22 cellular contexts compared by ENCODE assay signal in the genomic region with DNA sequence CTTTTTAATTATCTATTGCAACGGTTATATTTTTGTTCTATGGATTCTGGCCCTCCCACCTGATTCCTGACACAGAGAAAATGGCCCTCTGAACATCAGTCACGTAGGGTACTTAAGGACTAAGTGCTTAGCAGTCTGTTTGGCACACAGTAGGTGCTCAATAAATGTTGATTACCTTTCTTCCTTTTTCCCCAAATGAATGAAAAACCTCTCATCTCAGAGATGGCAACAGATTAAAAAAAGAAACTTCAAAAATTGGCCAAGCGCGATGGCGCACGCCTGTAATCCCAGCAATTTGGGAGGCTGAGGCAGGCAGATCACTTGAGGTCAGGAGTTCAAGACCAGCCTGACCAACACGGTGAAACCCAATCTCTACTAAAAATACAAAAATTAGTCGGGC. TPM values are rescaled to one million over a fixed set of nuclear protein-coding genes. Genes with fewer than 3 reads are reported as not detected.
DNase-seq lines count a peak whose midpoint lies in the region; ATAC-seq and TF ChIP-seq lines count a peak whose summit lies in the region.
"Had no signal": no experiment of that assay in that cellular context is flagged by ENCODE, and none has a peak within 500 bp of the region (broad histone marks: within the 10 kb centered on the region; RNA-seq: fewer than 3 reads in every experiment).

No MANE protein-coding gene starts in this region.

- CTCF ChIA-PET in SK-N-SH (lab: Yijun Ruan, JAX), result interaction anchor here (0.6 kb wide), 1 partner anchor 41 kb away, joined by 3 read pairs; no protein-coding TSS in a partner anchor

- H3K9me3 ChIP-seq in SK-N-SH, result no peaks in the 10 kb centered on the region
- H3K9me3 ChIP-seq in SJSA1 (replicated peaks), result no peaks in the 10 kb centered on the region
- H3K9me3 ChIP-seq in lower lobe of right lung, result no peaks in the 10 kb centered on the region
- H3K9me3 ChIP-seq: tibial artery had no signal

- H3K9me2 ChIP-seq in SK-N-SH, result no peaks in the 10 kb centered on the region

- TF ChIP-seq CTCF in SK-N-SH (IDR thresholded peaks at IDR 0.05), result no peak
- no peak for TF ChIP-seq CTCF in CD14-positive monocyte (IDR thresholded peaks at IDR 0.05)
- TF ChIP-seq CTCF in chondrocyte (IDR thresholded peaks at IDR 0.05), result no peak
- TF ChIP-seq CTCF in lower lobe of right lung (IDR thresholded peaks at IDR 0.05), result no peak

- peak overlapping the region; percentile 47 for H3K4me2 ChIP-seq in SK-N-SH

- H3K9me3 Mint-ChIP-seq in CD14-positive monocyte (no peaks in the 10 kb centered on the region), chondrocyte (ENCODE audit: low read depth) (no peaks in the 10 kb centered on the region)
- H3K9me3 Mint-ChIP-seq: activated naive CD8-positive, alpha-beta T cell treated with anti-CD3 and anti-CD28 coated beads, Interleukin-2, amount 10 ng/mL, durations not matched to agents 7 days and 5 days had no signal

- peaks cover 94% of the 10 kb centered on the region for H3K79me2 ChIP-seq in SK-N-SH (ENCODE audit: insufficient read depth)

- no peak for ATAC-seq in SK-N-SH treated with all-trans-retinoic acid at 6 μM for 48 hours
- ATAC-seq in lower lobe of right lung, result no peak

- no peak for TF ChIP-seq RAD21 in SK-N-SH (IDR thresholded peaks at IDR 0.05; ENCODE audit: low read length)

- no peak for DNase-seq in SK-N-SH
- DNase-seq in CD14-positive monocyte (ENCODE audit: low spot score), result no peak
- DNase-seq in SJSA1 (ENCODE audit: low read depth in 1 of 2, low spot score in 2 of 2), result no peak
- DNase-seq in chondrocyte (ENCODE audit: low spot score), result no peak
- DNase-seq in lower lobe of right lung, result no peak
- no peak for DNase-seq in retina
- DNase-seq in AG08396 (ENCODE audit: low spot score), result no peak
- DNase-seq: activated CD8-positive, alpha-beta memory T cell treated with anti-CD3 and anti-CD28 coated beads for 24 hours; activated naive CD8-positive, alpha-beta T cell treated with anti-CD3 and anti-CD28 coated beads, Interleukin-2, amount 10 ng/mL, durations not matched to agents 7 days and 5 days; NCI-H1092 treated with DMSO at 0.1 percent for 48 hours; NCI-H2029; NCI-H226; NCI-H748 treated with DMSO at 0.1 percent for 48 hours; SHP77 treated with DMSO at 0.1 percent for 48 hours; stimulated activated CD4-positive, alpha-beta T cell treated with anti-CD3 and anti-CD28 coated beads, Interleukin-4, amount 100 ng/mL, for 24 hours; stimulated activated naive CD8-positive, alpha-beta T cell treated with anti-CD3 and anti-CD28 coated beads, Interleukin-15, Interleukin-2, amounts not matched to agents 100 U/mL and 50 U/mL, for 24 hours; tibial artery had no signal

- H3K9ac ChIP-seq in SK-N-SH, result peak overlapping the region; percentile 29; the same call in 1 of the 2 replicates

- peaks cover 29% of the 10 kb centered on the region for H3F3A ChIP-seq in SK-N-SH (replicated peaks; ENCODE audit: insufficient read depth)

- H3K27me3 ChIP-seq in SK-N-SH (ENCODE audit: insufficient read depth) (no peaks in the 10 kb centered on the region), SJSA1 (replicated peaks) (no peaks in the 10 kb centered on the region), lower lobe of right lung (ENCODE audit: low read depth) (no peaks in the 10 kb centered on the region)
- H3K27me3 ChIP-seq: tibial artery had no signal

- H4K20me1 ChIP-seq in SK-N-SH (ENCODE audit: insufficient read depth), result no peaks in the 10 kb centered on the region; the same call in 1 of the 2 replicates

- H3K27ac Mint-ChIP-seq in CD14-positive monocyte (peak overlapping the region; percentile 90 to 99 (median 96)), chondrocyte (ENCODE audit: unreplicated experiment) (peak overlapping the region; percentile 91)
- H3K27ac Mint-ChIP-seq: activated naive CD8-positive, alpha-beta T cell treated with anti-CD3 and anti-CD28 coated beads, Interleukin-2, amount 10 ng/mL, durations not matched to agents 7 days and 5 days had no signal

- 93% methylated on average over 8 of the region's 8 CpGs for WGBS in SK-N-SH (ENCODE audit: low lambda C conversion rate)

- peak overlapping the region; percentile 51 to 81; a peak in 3 of 4 replicates for H3K27ac ChIP-seq in SK-N-SH (ENCODE audit: low read depth in 2 of 2, low read length in 1 of 2)
- H3K27ac ChIP-seq in SJSA1, result peak overlapping the region; percentile 64
- H3K27ac ChIP-seq in lower lobe of right lung, result no peak overlapping the region
- H3K27ac ChIP-seq: 22Rv1, tibial artery, VCaP had no signal

- H3K4me1 Mint-ChIP-seq in CD14-positive monocyte (peaks cover 72% of the 10 kb centered on the region), chondrocyte (ENCODE audit: low read depth) (peaks cover 72% of the 10 kb centered on the region)

- H3K4me1 ChIP-seq in SK-N-SH (ENCODE audit: control insufficient read depth in 1 of 2, insufficient read depth in 2 of 2, low read depth in 1 of 2, low read length in 1 of 2) (peaks cover 2 to 52% of the 10 kb centered on the region in 2 experiments; a peak in 3 of 4 replicates), SJSA1 (replicated peaks) (peaks cover 47% of the 10 kb centered on the region), lower lobe of right lung (peaks cover 74% of the 10 kb centered on the region)

- no peak for TF ChIP-seq EP300 in SK-N-SH (IDR thresholded peaks at IDR 0.05; ENCODE audit: borderline replicate concordance in 1 of 2, low read depth in 1 of 2, low read length in 1 of 2)

- H3K4me3 Mint-ChIP-seq in CD14-positive monocyte, result peak overlapping the region in 1 of 2 donors; percentile 15
- H3K4me3 Mint-ChIP-seq in chondrocyte (ENCODE audit: unreplicated experiment), result no peak overlapping the region
- H3K4me3 Mint-ChIP-seq: activated naive CD8-positive, alpha-beta T cell treated with anti-CD3 and anti-CD28 coated beads, Interleukin-2, amount 10 ng/mL, durations not matched to agents 7 days and 5 days had no signal

- H3K36me3 ChIP-seq in SK-N-SH (replicated peaks in 1 of 2; ENCODE audit: control insufficient read depth in 1 of 2, insufficient read depth in 2 of 2, low read length in 1 of 2), result peaks cover 0 to 14% of the 10 kb centered on the region in 2 experiments
- H3K36me3 ChIP-seq in SJSA1, result no peaks in the 10 kb centered on the region; the same call in none of the 2 replicates
- H3K36me3 ChIP-seq in lower lobe of right lung, result no peaks in the 10 kb centered on the region
- H3K36me3 ChIP-seq: tibial artery had no signal

- no peak overlapping the region for H2AFZ ChIP-seq in SK-N-SH (ENCODE audit: low read depth)

- H3K4me3 ChIP-seq in SK-N-SH (ENCODE audit: low read depth in 2 of 2, low read length in 1 of 2), result no peak overlapping the region
- no peak overlapping the region for H3K4me3 ChIP-seq in SJSA1
- H3K4me3 ChIP-seq in lower lobe of right lung, result no peak overlapping the region
- H3K4me3 ChIP-seq: lung, tibial artery had no signal

- intact Hi-C loops in CD14-positive monocyte (cut with micrococcal nuclease) (loop anchor here in 1 of 2 donors (2.0 to 5.0 kb wide), 3 partner anchors 17 to 47 kb away; no protein-coding TSS in a partner anchor), lower lobe of right lung (cut with DNase I) (no loop called here)

- H3K36me3 Mint-ChIP-seq in CD14-positive monocyte (peaks cover 17 to 19% of the 10 kb centered on the region in 2 donors), chondrocyte (ENCODE audit: low read depth) (peaks cover 3% of the 10 kb centered on the region)

- H3K27me3 Mint-ChIP-seq in CD14-positive monocyte (ENCODE audit: low read depth in 3 of 3) (no peaks in the 10 kb centered on the region), chondrocyte (ENCODE audit: low read depth) (no peaks in the 10 kb centered on the region)
- H3K27me3 Mint-ChIP-seq: activated naive CD8-positive, alpha-beta T cell treated with anti-CD3 and anti-CD28 coated beads, Interleukin-2, amount 10 ng/mL, durations not matched to agents 7 days and 5 days had no signal

- POLR2A ChIA-PET in SK-N-SH (lab: Yijun Ruan, JAX), result no interaction called here

TF ChIP-seq in SK-N-SH, 30 proteins besides CTCF, POLR2A, EP300 and RAD21 (continues in another document):
- TF ChIP-seq SMC3 (IDR thresholded peaks at IDR 0.05; ENCODE audit: low read depth, low read length) (no peak), TEAD4 (IDR thresholded peaks at IDR 0.05; ENCODE audit: borderline replicate concordance, insufficient read depth) (no peak), NFIC (IDR thresholded peaks at IDR 0.05; ENCODE audit: borderline replicate concordance) (no peak), FOXJ3 (CRISPR knock-in tag; IDR thresholded peaks at IDR 0.05) (no peak), FOXM1 (IDR thresholded peaks at IDR 0.05; ENCODE audit: low read depth) (no peak), JUND (IDR thresholded peaks at IDR 0.05) (no peak)
- TF ChIP-seq, protein P1, sequence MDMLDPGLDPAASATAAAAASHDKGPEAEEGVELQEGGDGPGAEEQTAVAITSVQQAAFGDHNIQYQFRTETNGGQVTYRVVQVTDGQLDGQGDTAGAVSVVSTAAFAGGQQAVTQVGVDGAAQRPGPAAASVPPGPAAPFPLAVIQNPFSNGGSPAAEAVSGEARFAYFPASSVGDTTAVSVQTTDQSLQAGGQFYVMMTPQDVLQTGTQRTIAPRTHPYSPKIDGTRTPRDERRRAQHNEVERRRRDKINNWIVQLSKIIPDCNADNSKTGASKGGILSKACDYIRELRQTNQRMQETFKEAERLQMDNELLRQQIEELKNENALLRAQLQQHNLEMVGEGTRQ (IDR thresholded peaks at IDR 0.05; ENCODE audit: borderline replicate concordance, low read depth, low read length), result no peak

TF ChIP-seq in SK-N-SH treated with all-trans-retinoic acid at 6 μM for 48 hours, 23 proteins besides CTCF, POLR2A, EP300 and RAD21 (continues in another document):
- no peak for TF ChIP-seq GLIS3 (CRISPR knock-in tag; IDR thresholded peaks at IDR 0.05)
- TF ChIP-seq ESRRG (CRISPR knock-in tag; IDR thresholded peaks at IDR 0.05), result no peak
- no peak for TF ChIP-seq ARNTL (CRISPR knock-in tag; IDR thresholded peaks at IDR 0.05; ENCODE audit: borderline replicate concordance, low read depth)
- TF ChIP-seq SNAI2 (CRISPR knock-in tag; IDR thresholded peaks at IDR 0.05), result no peak

RNA-seq across cellular contexts. Expression of gene ATXN1, which starts 31.5 kb away (rescaled TPM):
- polyA plus RNA-seq in SK-N-SH (2012; rRNA removed) (7.9 and 8.1 TPM in 2 replicates), CD14-positive monocyte (10 to 100 TPM in 1 of 2 donors, 1 to 10 TPM in 1; 8.8 to 10.9 TPM)
- polyA plus RNA-seq in SK-N-SH (2012; cell fraction: cytosol; rRNA removed), result 5.4 and 5.9 TPM in 2 replicates
- 15.5 and 24.6 TPM in 2 replicates for polyA plus RNA-seq in SK-N-SH (2012; cell fraction: nucleus; rRNA removed)
- 20.8 and 24.8 TPM in 2 replicates for total RNA-seq in SJSA1 (2014; rRNA removed; shearing (Covaris generic))
- total RNA-seq in chondrocyte (59.6 to 65.0 TPM (median 64.5 TPM) in 3 replicates), lower lobe of right lung (75.9 TPM)
- total RNA-seq: OCI-LY7 had no signal
